In genomic region chr13:29266743-29267142, GRCh38 we compare ENCODE assay signal across 24 cellular contexts.
"Had no signal": no experiment of that assay in that cellular context is flagged by ENCODE, and none has a peak within 500 bp of the region (broad histone marks: within the 10 kb centered on the region; RNA-seq: fewer than 3 reads in every experiment).

No MANE protein-coding gene starts in this region.

- H3K27ac ChIP-seq: hepatocyte, left ventricle myocardium inferior, pancreas, psoas muscle, right atrium auricular region, right lobe of liver, tibial nerve, vagina had no signal

- H3K4me1 ChIP-seq: pancreas, psoas muscle, right atrium auricular region, right lobe of liver, tibial nerve, vagina had no signal

- H3K79me2 ChIP-seq: hepatocyte had no signal

- H3K4me1 Mint-ChIP-seq: naive B cell; natural killer cell; stimulated activated memory B cell treated with anti-CD40 and anti-IgM and Interleukin-4, amounts not matched to agents 10 μg/mL and 1 μg/mL and 100 μg/mL, for 72 hours; stimulated activated naive CD8-positive, alpha-beta T cell treated with anti-CD3 and anti-CD28 coated beads, Interleukin-15, amount 100 ng/mL, for 72 hours had no signal

- H2AFZ ChIP-seq: hepatocyte had no signal

- H3K27me3 ChIP-seq: hepatocyte, pancreas, right atrium auricular region, right lobe of liver, tibial nerve, vagina had no signal

- DNase-seq: islet precursor cell; left ventricle myocardium inferior; mesendoderm; naive B cell; natural killer cell; pancreas; posterior cingulate gyrus; psoas muscle; right lobe of liver; stimulated activated CD4-positive, alpha-beta T cell treated with anti-CD3 and anti-CD28 coated beads, Interleukin-1b, Interleukin-23, amount 100 ng/mL, for 48 hours; stimulated activated CD4-positive, alpha-beta T cell treated with anti-CD3 and anti-CD28 coated beads, Interleukin-2, amount 100 ng/mL, for 48 hours; stimulated activated CD4-positive, alpha-beta T cell treated with anti-CD3 and anti-CD28 coated beads, Interleukin-4, amount 100 ng/mL, for 4 hours; stimulated activated CD8-positive, alpha-beta memory T cell treated with anti-CD3 and anti-CD28 coated beads, Interleukin-4, amount 100 ng/mL, for 48 hours; stimulated activated naive CD4-positive, alpha-beta T cell treated with Interleukin-2 at 50 U/mL for 16 hours; stimulated activated naive CD8-positive, alpha-beta T cell treated with anti-CD3 and anti-CD28 coated beads, Interleukin-15, amount 100 ng/mL, for 72 hours had no signal

- ATAC-seq: natural killer cell; pancreas; psoas muscle; stimulated activated memory B cell treated with anti-CD40 and anti-IgM and Interleukin-4, amounts not matched to agents 10 μg/mL and 1 μg/mL and 100 μg/mL, for 72 hours; stimulated activated naive CD8-positive, alpha-beta T cell treated with anti-CD3 and anti-CD28 coated beads, Interleukin-15, amount 100 ng/mL, for 72 hours had no signal

- H3K4me3 ChIP-seq: hepatocyte, left ventricle myocardium inferior, lung, pancreas, psoas muscle, right atrium auricular region, right lobe of liver, smooth muscle cell, tibial nerve, vagina had no signal

- H3K4me3 Mint-ChIP-seq: mesothelial cell of epicardium; naive B cell; natural killer cell; stimulated activated memory B cell treated with anti-CD40 and anti-IgM and Interleukin-4, amounts not matched to agents 10 μg/mL and 1 μg/mL and 100 μg/mL, for 72 hours; stimulated activated naive CD8-positive, alpha-beta T cell treated with anti-CD3 and anti-CD28 coated beads, Interleukin-15, amount 100 ng/mL, for 72 hours; type B pancreatic cell had no signal

- H3K4me2 ChIP-seq: hepatocyte, smooth muscle cell had no signal

- H3K9me3 ChIP-seq: pancreas, psoas muscle, right lobe of liver, vagina had no signal

- H3K27ac Mint-ChIP-seq: mesothelial cell of epicardium; naive B cell; natural killer cell; stimulated activated memory B cell treated with anti-CD40 and anti-IgM and Interleukin-4, amounts not matched to agents 10 μg/mL and 1 μg/mL and 100 μg/mL, for 72 hours; stimulated activated naive CD8-positive, alpha-beta T cell treated with anti-CD3 and anti-CD28 coated beads, Interleukin-15, amount 100 ng/mL, for 72 hours; type B pancreatic cell had no signal

- H3K36me3 Mint-ChIP-seq: naive B cell; natural killer cell; stimulated activated memory B cell treated with anti-CD40 and anti-IgM and Interleukin-4, amounts not matched to agents 10 μg/mL and 1 μg/mL and 100 μg/mL, for 72 hours; type B pancreatic cell had no signal

- H3K36me3 ChIP-seq: left ventricle myocardium inferior, pancreas, right atrium auricular region, right lobe of liver, tibial nerve, vagina had no signal

- H3K27me3 Mint-ChIP-seq: stimulated activated naive CD8-positive, alpha-beta T cell treated with anti-CD3 and anti-CD28 coated beads, Interleukin-15, amount 100 ng/mL, for 72 hours had no signal
